10 cellular contexts compared by ENCODE assay signal in the genomic region with DNA sequence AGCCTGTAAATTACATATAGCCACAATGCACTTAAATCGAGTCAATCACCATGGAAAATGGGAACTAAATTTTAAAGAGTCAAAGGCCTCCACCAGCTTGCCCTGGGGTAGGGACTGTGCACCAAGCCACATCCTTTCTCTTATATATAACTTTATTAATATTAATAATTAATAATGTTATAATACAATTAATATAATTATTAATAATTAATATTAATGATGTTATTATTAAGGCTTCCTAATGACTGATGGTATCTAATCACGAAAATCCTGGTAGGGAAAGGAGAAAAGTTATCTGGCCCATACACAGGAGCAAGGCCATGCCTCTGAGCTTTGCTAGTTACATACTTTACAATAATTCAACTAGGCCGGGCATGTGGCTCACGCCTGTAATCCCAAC.
"Had no signal": no experiment of that assay in that cellular context is flagged by ENCODE, and none has a peak within 500 bp of the region (broad histone marks: within the 10 kb centered on the region; RNA-seq: fewer than 3 reads in every experiment).

No MANE protein-coding gene starts in this region.

- H3K4me3 ChIP-seq: GM23248, HAP-1 had no signal

- H3K4me3 Mint-ChIP-seq: HFFc6, IgD-negative memory B cell had no signal

- H3K27me3 Mint-ChIP-seq: IgD-negative memory B cell had no signal

- H3K27ac ChIP-seq: GM23248, HL-60 had no signal

- ATAC-seq: HCT116, HepG2 had no signal

- H3K9me3 Mint-ChIP-seq: HFFc6, IgD-negative memory B cell had no signal

- DNase-seq: GM23248, GOT3, H7, HFFc6, KG1 had no signal

- H3K27ac Mint-ChIP-seq: HFFc6 had no signal

- H3K9me3 ChIP-seq: HAP-1 had no signal

- H2AFZ ChIP-seq: GM23248 had no signal

- H3K9ac ChIP-seq: GM23248 had no signal
